ENCODE assay signal across 22 cellular contexts in the genomic region with DNA sequence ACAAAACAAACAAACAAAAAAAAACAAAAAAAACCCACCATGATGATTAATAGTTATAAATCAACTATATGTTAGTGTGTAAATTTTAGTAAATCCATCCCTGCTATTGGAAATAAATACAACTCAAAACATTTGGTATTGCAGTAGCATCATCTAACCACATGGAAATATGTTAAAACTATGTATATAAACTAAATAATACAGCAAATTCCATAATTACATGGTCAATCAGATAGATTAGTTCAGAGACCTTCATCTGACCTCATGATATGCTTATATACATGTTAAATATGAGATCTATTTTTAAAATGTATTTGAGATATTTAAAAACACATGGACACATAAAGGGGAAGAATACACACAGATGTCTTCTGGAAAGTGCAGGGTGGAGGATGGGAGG.
"Had no signal": no experiment of that assay in that cellular context is flagged by ENCODE, and none has a peak within 500 bp of the region (broad histone marks: within the 10 kb centered on the region; RNA-seq: fewer than 3 reads in every experiment).

No MANE protein-coding gene starts in this region.

- ATAC-seq: effector memory CD8-positive, alpha-beta T cell; esophagus mucosa; foreskin keratinocyte; gastroesophageal sphincter; left ventricle myocardium superior; lower lobe of right lung; natural killer cell; sciatic nerve; stimulated activated memory B cell treated with anti-CD40 and anti-IgM and Interleukin-4, amounts not matched to agents 10 μg/mL and 1 μg/mL and 100 μg/mL, for 72 hours; upper lobe of right lung had no signal

- H3K36me3 ChIP-seq: gastroesophageal sphincter, lower lobe of right lung, prostate gland, right atrium auricular region, spleen, thoracic aorta, tibial nerve, upper lobe of right lung, uterus had no signal

- H3K36me3 Mint-ChIP-seq: natural killer cell; stimulated activated memory B cell treated with anti-CD40 and anti-IgM and Interleukin-4, amounts not matched to agents 10 μg/mL and 1 μg/mL and 100 μg/mL, for 72 hours had no signal

- H3K9ac ChIP-seq: parathyroid adenoma had no signal

- H3K4me3 ChIP-seq: gastroesophageal sphincter, lower lobe of right lung, prostate gland, right atrium auricular region, spleen, thoracic aorta, tibial nerve, upper lobe of right lung, uterus had no signal

- H3K27me3 ChIP-seq: foreskin keratinocyte, gastroesophageal sphincter, right atrium auricular region, spleen, tibial nerve, upper lobe of right lung, uterus had no signal

- H3K79me2 ChIP-seq: parathyroid adenoma had no signal

- H3K27ac ChIP-seq: epithelial cell of prostate, foreskin keratinocyte, gastroesophageal sphincter, lower lobe of right lung, parathyroid adenoma, prostate gland, right atrium auricular region, spleen, thoracic aorta, tibial nerve, upper lobe of right lung, uterus had no signal

- DNase-seq: cortex of kidney; effector memory CD8-positive, alpha-beta T cell; foreskin keratinocyte; hypothalamus; left ventricle myocardium superior; lower lobe of right lung; natural killer cell; spleen; stimulated activated CD4-positive, alpha-beta T cell treated with anti-CD3 and anti-CD28 coated beads, Interleukin-4, amount 100 ng/mL, for 4 hours; upper lobe of right lung; uterus had no signal

- H3K4me1 Mint-ChIP-seq: natural killer cell; stimulated activated memory B cell treated with anti-CD40 and anti-IgM and Interleukin-4, amounts not matched to agents 10 μg/mL and 1 μg/mL and 100 μg/mL, for 72 hours had no signal

- H3K9me3 Mint-ChIP-seq: effector memory CD8-positive, alpha-beta T cell; stimulated activated memory B cell treated with anti-CD40 and anti-IgM and Interleukin-4, amounts not matched to agents 10 μg/mL and 1 μg/mL and 100 μg/mL, for 72 hours; stimulated activated naive CD8-positive, alpha-beta T cell treated with anti-CD3 and anti-CD28 coated beads, Interleukin-15, Interleukin-2, amounts not matched to agents 100 ng/mL and 50 ng/mL, for 24 hours had no signal

- H3K9me3 ChIP-seq: gastroesophageal sphincter, lower lobe of right lung, prostate gland, right atrium auricular region, spleen, thoracic aorta, tibial nerve, upper lobe of right lung, uterus had no signal

- H2AFZ ChIP-seq: parathyroid adenoma had no signal

- H3K27ac Mint-ChIP-seq: effector memory CD8-positive, alpha-beta T cell; natural killer cell; stimulated activated memory B cell treated with anti-CD40 and anti-IgM and Interleukin-4, amounts not matched to agents 10 μg/mL and 1 μg/mL and 100 μg/mL, for 72 hours; stimulated activated naive CD8-positive, alpha-beta T cell treated with anti-CD3 and anti-CD28 coated beads, Interleukin-15, Interleukin-2, amounts not matched to agents 100 ng/mL and 50 ng/mL, for 24 hours had no signal

- H3K27me3 Mint-ChIP-seq: effector memory CD8-positive, alpha-beta T cell; stimulated activated memory B cell treated with anti-CD40 and anti-IgM and Interleukin-4, amounts not matched to agents 10 μg/mL and 1 μg/mL and 100 μg/mL, for 72 hours; stimulated activated naive CD8-positive, alpha-beta T cell treated with anti-CD3 and anti-CD28 coated beads, Interleukin-15, Interleukin-2, amounts not matched to agents 100 ng/mL and 50 ng/mL, for 24 hours had no signal

- H3K4me1 ChIP-seq: foreskin keratinocyte, gastroesophageal sphincter, lower lobe of right lung, parathyroid adenoma, prostate gland, right atrium auricular region, spleen, tibial nerve, upper lobe of right lung, uterus had no signal

- H3K4me3 Mint-ChIP-seq: effector memory CD8-positive, alpha-beta T cell; natural killer cell; stimulated activated memory B cell treated with anti-CD40 and anti-IgM and Interleukin-4, amounts not matched to agents 10 μg/mL and 1 μg/mL and 100 μg/mL, for 72 hours; stimulated activated naive CD8-positive, alpha-beta T cell treated with anti-CD3 and anti-CD28 coated beads, Interleukin-15, Interleukin-2, amounts not matched to agents 100 ng/mL and 50 ng/mL, for 24 hours had no signal
